ENCODE assay signal across 8 cellular contexts in the genomic region with DNA sequence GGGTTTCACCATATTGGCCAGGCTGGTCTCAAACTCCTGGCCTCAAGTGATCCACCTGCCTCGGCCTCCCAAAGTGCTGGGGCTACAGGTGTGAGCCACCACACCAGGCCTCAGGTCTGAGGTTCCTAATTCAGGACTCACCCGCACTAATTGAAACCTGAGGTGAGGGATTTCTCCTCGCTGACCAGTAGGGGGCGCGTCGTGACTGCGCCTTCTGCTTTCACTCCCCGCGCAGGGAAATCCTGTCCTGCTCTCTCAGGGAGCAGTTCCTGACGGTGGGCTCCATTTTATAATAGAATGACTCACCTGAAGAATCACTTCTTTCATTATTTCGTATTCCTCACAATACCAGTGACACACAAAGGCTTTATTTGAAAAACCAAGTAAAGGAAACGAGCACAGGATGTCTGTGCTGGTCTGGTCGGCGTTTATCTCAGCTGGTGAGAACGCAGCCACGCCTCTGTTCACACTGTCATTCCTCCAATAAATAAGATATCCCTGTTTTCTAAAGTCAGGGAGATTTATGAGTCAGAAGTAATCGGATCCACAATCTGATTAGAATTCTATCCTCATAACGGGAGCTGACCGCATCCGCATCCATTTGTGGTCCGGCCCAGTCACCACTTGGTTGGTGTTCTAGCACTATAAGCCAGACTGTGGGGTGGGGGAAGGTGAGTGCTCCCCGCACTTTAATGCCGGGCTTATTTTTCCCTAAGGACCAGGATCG. TPM values are rescaled to one million over a fixed set of nuclear protein-coding genes. Genes with fewer than 3 reads are reported as not detected.
DNase-seq lines count a peak whose midpoint lies in the region; ATAC-seq and TF ChIP-seq lines count a peak whose summit lies in the region.

No MANE protein-coding gene starts in this region.

- dilution Hi-C loops in mammary epithelial cell (cut with HindIII; ENCODE audit: low sequenced_read_pairs), result loop anchor here (5.0 kb wide), 2 partner anchors 61 to 161 kb away; no protein-coding TSS in a partner anchor

- H2AFZ ChIP-seq in mammary epithelial cell (ENCODE audit: low read depth, low read length), result peak overlapping the region; percentile 40

- TF ChIP-seq CTCF in GM12865 (IDR thresholded peaks at IDR 0.05; ENCODE audit: insufficient read depth, low read depth, low read length, missing control alignments) (peak; percentile 90), WI38 (IDR thresholded peaks at IDR 0.05; ENCODE audit: low read depth, low read length) (peak; percentile 61), mammary epithelial cell (conservative IDR thresholded peaks at IDR 0.05 in 1 of 2, IDR thresholded peaks at IDR 0.05 in 1 of 2; ENCODE audit: extremely low read depth in 1 of 2, insufficient read depth in 1 of 2, low read depth in 1 of 2, low read length in 2 of 2) (peak; percentile 76 to 85)

- BruUV-seq in mammary epithelial cell (replicated peaks; lab: Mats Ljungman, UMichigan), result no TSS peak

- H3K36me3 ChIP-seq in mammary epithelial cell (ENCODE audit: insufficient read depth, low read length) (no peaks in the 10 kb centered on the region), iPS-20b (ENCODE audit: insufficient read depth, low read depth, low read length) (no peaks in the 10 kb centered on the region), skeletal muscle tissue (ENCODE audit: control insufficient read depth in 3 of 3, insufficient read depth in 3 of 3, low read length in 3 of 3) (no peaks in the 10 kb centered on the region)

- intact Hi-C loops in mammary epithelial cell (cut with micrococcal nuclease), result loop anchor here (1.0 to 2.0 kb wide), 5 partner anchors 39 to 173 kb away; no protein-coding TSS in a partner anchor

- peak overlapping the region; percentile 19 for H3K9ac ChIP-seq in mammary epithelial cell (ENCODE audit: insufficient read depth, low read length)
- H3K9ac ChIP-seq in iPS-20b (ENCODE audit: low read depth, low read length), result peak overlapping the region; percentile 86; the same call in 1 of the 2 replicates
- peak overlapping the region in 2 of 3 donors; percentile 34 to 40 for H3K9ac ChIP-seq in skeletal muscle tissue (ENCODE audit: low read depth in 1 of 3, low read length in 3 of 3)

- peak; percentile 87 for ATAC-seq in HG02642 (IDR thresholded peaks at IDR 0.05; ENCODE audit: poor library complexity, unreplicated experiment)

- WGBS in mammary epithelial cell (ENCODE audit: low coverage, missing lambda C conversion rate), result 36% methylated on average over 23 of the region's 24 CpGs

- H3K9me3 ChIP-seq in mammary epithelial cell (replicated peaks; ENCODE audit: insufficient read depth, low read length), result no peaks in the 10 kb centered on the region
- no peaks in the 10 kb centered on the region for H3K9me3 ChIP-seq in iPS-20b (ENCODE audit: insufficient read depth, low read depth, low read length)
- no peaks in the 10 kb centered on the region for H3K9me3 ChIP-seq in skeletal muscle tissue (ENCODE audit: control insufficient read depth in 3 of 3, low read length in 3 of 3)

- H3K27me3 ChIP-seq in mammary epithelial cell (ENCODE audit: insufficient read depth, low read length), result no peaks in the 10 kb centered on the region
- H3K27me3 ChIP-seq in iPS-20b (ENCODE audit: insufficient read depth, low read length), result no peaks in the 10 kb centered on the region
- H3K27me3 ChIP-seq in skeletal muscle tissue (ENCODE audit: control insufficient read depth in 3 of 3, insufficient read depth in 3 of 3, low read length in 3 of 3), result no peaks in the 10 kb centered on the region

- H3K4me3 ChIP-seq in GM12865 (ENCODE audit: low read depth, low read length), result no peak overlapping the region
- H3K4me3 ChIP-seq in WI38 (ENCODE audit: low read depth, low read length), result peak overlapping the region; percentile 33
- H3K4me3 ChIP-seq in mammary epithelial cell (replicated peaks in 1 of 3; ENCODE audit: insufficient read depth in 1 of 3, low read depth in 2 of 3, low read length in 3 of 3), result peak overlapping the region in 1 of 3 experiments; percentile 28
- H3K4me3 ChIP-seq in iPS-20b (ENCODE audit: low read length), result peak overlapping the region; percentile 88
- peak overlapping the region; percentile 27 to 72 (median 63) for H3K4me3 ChIP-seq in skeletal muscle tissue (ENCODE audit: low read length in 3 of 3)

- H3K4me1 ChIP-seq in mammary epithelial cell (ENCODE audit: insufficient read depth, low read length) (peaks cover 35% of the 10 kb centered on the region), iPS-20b (ENCODE audit: insufficient read depth, low read length) (peaks cover 18% of the 10 kb centered on the region), skeletal muscle tissue (ENCODE audit: control insufficient read depth in 3 of 3, insufficient read depth in 3 of 3, low read length in 3 of 3) (peaks cover 16 to 26% (median 17%) of the 10 kb centered on the region in 3 donors)

- H3K79me2 ChIP-seq in mammary epithelial cell (ENCODE audit: insufficient read depth, low read length), result no peaks in the 10 kb centered on the region

- H3K4me2 ChIP-seq in mammary epithelial cell (ENCODE audit: insufficient read depth, low read depth, low read length), result peak overlapping the region; percentile 27

- H3K27ac ChIP-seq in mammary epithelial cell (ENCODE audit: insufficient read depth, low read depth, low read length) (peak overlapping the region; percentile 38), iPS-20b (ENCODE audit: low read length) (peak overlapping the region; percentile 68), skeletal muscle tissue (ENCODE audit: low read depth, low read length) (peak overlapping the region; percentile 37)

- DNase-seq in GM12865 (ENCODE audit: low read depth) (peak; percentile 83), NCI-H1694 (lab: John Stamatoyannopoulos, UW) (peak; percentile 6), mammary epithelial cell (peak; percentile 98), NCI-H1105 treated with DMSO at 0.1 percent for 48 hours (lab: John Stamatoyannopoulos, UW) (no peak)

- CTCF ChIA-PET in mammary epithelial cell (lab: Charles Lee; ENCODE audit: low non-redundant PET), result interaction anchor here (0.5 to 1.5 kb wide), 3 partner anchors 34 to 437 kb away, joined by 4 to 8 read pairs (median 4); no protein-coding TSS in a partner anchor

- H4K20me1 ChIP-seq in mammary epithelial cell (ENCODE audit: insufficient read depth, low read length), result no peaks in the 10 kb centered on the region

- in situ Hi-C loops in mammary epithelial cell (cut with MboI; ENCODE audit: low sequenced_read_pairs in 2 of 2), result loop anchor here in 1 of 2 donors (10.0 kb wide), 2 partner anchors 48 to 178 kb away; no protein-coding TSS in a partner anchor

RNA-seq across cellular contexts. Expression of a gene that starts 35.4 kb away (rescaled TPM):
- total RNA-seq in mammary epithelial cell (100 to 1,000 TPM in 1 of 2 donors, 10 to 100 TPM in 1; 41.0 to 117 TPM), skeletal muscle tissue (4.7 TPM)
- polyA plus RNA-seq in mammary epithelial cell, result 43.5 TPM
- 89.4 TPM for polyA minus RNA-seq in mammary epithelial cell

RNA-seq across cellular contexts. Expression of a gene that starts 39.2 kb away (rescaled TPM):
- total RNA-seq in mammary epithelial cell (10 to 100 TPM; 19.3 to 22.1 TPM), skeletal muscle tissue (11.5 TPM)
- 9.8 TPM for polyA plus RNA-seq in mammary epithelial cell
- 12.5 TPM for polyA minus RNA-seq in mammary epithelial cell

Comparison
In these comparisons a context has a peak if more than half of its experiments do, and no peak if none do; other contexts are left out.
1. H3K9ac ChIP-seq: peak in every context shown above with its lines; median percentile 86 in iPS-20b; 37 in skeletal muscle tissue; 19 in mammary epithelial cell.